Comparison of ENCODE assay signal across 17 cellular contexts in genomic region chr9:73434826-73435225, GRCh38.
DNase-seq lines count a peak whose midpoint lies in the region; ATAC-seq and TF ChIP-seq lines count a peak whose summit lies in the region.
"Had no signal": no experiment of that assay in that cellular context is flagged by ENCODE, and none has a peak within 500 bp of the region (broad histone marks: within the 10 kb centered on the region; RNA-seq: fewer than 3 reads in every experiment).

No MANE protein-coding gene starts in this region.

- peak; percentile 5 for DNase-seq in A673 (ENCODE audit: low spot score)
- peak; percentile 68 for DNase-seq in NCI-H1092 treated with DMSO at 0.1 percent for 48 hours (lab: John Stamatoyannopoulos, UW)
- peak; percentile 1 for DNase-seq in adipocyte (ENCODE audit: low read depth)
- DNase-seq in fibroblast of the aortic adventitia (ENCODE audit: low read depth), result peak; percentile 2
- no peak for DNase-seq in D341Med (ENCODE audit: low spot score)
- no peak for DNase-seq in NCI-H128 (lab: John Stamatoyannopoulos, UW; ENCODE audit: unreplicated experiment)
- DNase-seq in MG63, result no peak
- DNase-seq: 8988T; ACHN; Calu3; CD4-positive, CD25-positive, alpha-beta regulatory T cell; DMS79; GOT3; H9 had no signal

- H3K27me3 ChIP-seq in A673 (replicated peaks; ENCODE audit: insufficient read depth, low read depth, low read length, poor library complexity) (peaks cover 8% of the 10 kb centered on the region), adipocyte (replicated peaks; ENCODE audit: control insufficient read depth, insufficient read depth, low read length) (no peaks in the 10 kb centered on the region), MG63 (no peaks in the 10 kb centered on the region)
- H3K27me3 ChIP-seq: BLaER1 treated with 17β-estradiol and CSF1 and Interleukin-3, amounts not matched to agents 10 nM and 100 nM had no signal

- POLR2A ChIA-PET in A673 (lab: Charles Lee; ENCODE audit: low non-redundant PET), result no interaction called here

- ATAC-seq in GM19328 (IDR thresholded peaks at IDR 0.05; ENCODE audit: unreplicated experiment), result no peak
- ATAC-seq: GM12878 had no signal

- TF ChIP-seq CTCF in A673 (conservative IDR thresholded peaks at IDR 0.05; ENCODE audit: low read depth, low read length) (no peak), fibroblast of the aortic adventitia (IDR thresholded peaks at IDR 0.05; ENCODE audit: insufficient read depth, low read length) (no peak)

- no peak overlapping the region for H3K9ac ChIP-seq in adipocyte (ENCODE audit: low read length)
- H3K9ac ChIP-seq: BLaER1 treated with 17β-estradiol and CSF1 and Interleukin-3, amounts not matched to agents 10 nM and 100 nM had no signal

- no peak overlapping the region for H3K27ac ChIP-seq in A673 (ENCODE audit: low read depth, low read length, poor library complexity, severe bottlenecking)
- H3K27ac ChIP-seq: BLaER1 treated with 17β-estradiol and CSF1 and Interleukin-3, amounts not matched to agents 10 nM and 100 nM had no signal

- H3K4me3 ChIP-seq in A673 (ENCODE audit: low read depth, low read length, poor library complexity, severe bottlenecking) (no peak overlapping the region), adipocyte (ENCODE audit: low read length) (no peak overlapping the region), fibroblast of the aortic adventitia (ENCODE audit: low read depth, low read length) (no peak overlapping the region), MG63 (no peak overlapping the region)
- H3K4me3 ChIP-seq: BLaER1 treated with 17β-estradiol and CSF1 and Interleukin-3, amounts not matched to agents 10 nM and 100 nM; GM12878 had no signal

- CTCF ChIA-PET in A673 (lab: Charles Lee), result no interaction called here

- H3K9me3 ChIP-seq in A673 (ENCODE audit: low read depth, low read length, poor library complexity, severe bottlenecking), result no peaks in the 10 kb centered on the region
- no peaks in the 10 kb centered on the region for H3K9me3 ChIP-seq in adipocyte (ENCODE audit: control insufficient read depth, low read length)
- H3K9me3 ChIP-seq in MG63, result no peaks in the 10 kb centered on the region
- H3K9me3 ChIP-seq: BLaER1 treated with 17β-estradiol and CSF1 and Interleukin-3, amounts not matched to agents 10 nM and 100 nM had no signal

- no peaks in the 10 kb centered on the region for H3K4me1 ChIP-seq in A673 (ENCODE audit: insufficient read depth, low read length, poor library complexity, severe bottlenecking)
- peaks cover 29% of the 10 kb centered on the region for H3K4me1 ChIP-seq in adipocyte (ENCODE audit: control insufficient read depth, insufficient read depth, low read length)

- BruUV-seq in A673 (replicated peaks; lab: Mats Ljungman, UMichigan), result no TSS peak

- H3K36me3 ChIP-seq in A673 (ENCODE audit: insufficient read depth, low read length, poor library complexity, severe bottlenecking) (no peaks in the 10 kb centered on the region), adipocyte (ENCODE audit: control insufficient read depth, insufficient read depth, low read length, severe bottlenecking) (no peaks in the 10 kb centered on the region), MG63 (no peaks in the 10 kb centered on the region)
- H3K36me3 ChIP-seq: BLaER1 treated with 17β-estradiol and CSF1 and Interleukin-3, amounts not matched to agents 10 nM and 100 nM had no signal

- intact Hi-C loops in A673 (cut with micrococcal nuclease; ENCODE audit: unreplicated experiment), result loop anchor here (10.0 kb wide), 1 partner anchor 230 kb away; no protein-coding TSS in a partner anchor

Comparison
In these comparisons a context has a peak if more than half of its experiments do, and no peak if none do; other contexts are left out.
1. DNase-seq: peak in A673 (single experiment), NCI-H1092 treated with DMSO at 0.1 percent for 48 hours (single experiment), adipocyte (single experiment) and fibroblast of the aortic adventitia (single experiment); none in D341Med (single experiment), NCI-H128 (single experiment) and MG63 (single experiment).